8 cellular contexts compared by ENCODE assay signal in genomic region chr17:82241926-82242697, GRCh38. TPM values are rescaled to one million over a fixed set of nuclear protein-coding genes. Genes with fewer than 3 reads are reported as not detected.
DNase-seq lines count a peak whose midpoint lies in the region; TF ChIP-seq lines count a peak whose summit lies in the region.

No MANE protein-coding gene starts in this region.

- H3K27ac Mint-ChIP-seq in neural crest cell (ENCODE audit: unreplicated experiment) (no peak overlapping the region), type B pancreatic cell (no peak overlapping the region)

- H3K27me3 Mint-ChIP-seq in neural crest cell (ENCODE audit: low read depth): no peaks in the 10 kb centered on the region
- no peaks in the 10 kb centered on the region for H3K27me3 Mint-ChIP-seq in type B pancreatic cell

- H3K9me3 Mint-ChIP-seq in neural crest cell (no peaks in the 10 kb centered on the region), type B pancreatic cell (no peaks in the 10 kb centered on the region)

- DNase-seq in AG08395 (ENCODE audit: low spot score) (peak; percentile 21), Kasumi-1 (lab: John Stamatoyannopoulos, UW) (peak; percentile 72 to 81), dorsolateral prefrontal cortex (peak in 3 of 10 donors; percentile 40 to 65 (median 53)), neural crest cell (ENCODE audit: low read depth, low spot score) (no peak), glomerular visceral epithelial cell (ENCODE audit: extremely low spot score) (no peak), type B pancreatic cell (ENCODE audit: extremely low spot score, unreplicated experiment) (no peak), amniotic stem cell (lab: John Stamatoyannopoulos, UW) (no peak)
- no peak for DNase-seq in stimulated activated naive CD4-positive, alpha-beta T cell (lab: John Stamatoyannopoulos, UW)

- intact Hi-C loops in dorsolateral prefrontal cortex (cut with DNase I): loop anchor here (2.0 to 10.0 kb wide), 4 partner anchors 31 to 173 kb away; partner anchors contain the start of genes CSNK1D (in 1 of the 2), HEXD (in 1 of the 2) and OGFOD3 (in 1 of the 2)

- H3K4me1 Mint-ChIP-seq in neural crest cell: no peaks in the 10 kb centered on the region
- H3K4me1 Mint-ChIP-seq in type B pancreatic cell (ENCODE audit: unreplicated experiment): peaks cover 5% of the 10 kb centered on the region

- peak overlapping the region in 56 of 59 donors; percentile 36 to 90 (median 77) for H3K27ac ChIP-seq in dorsolateral prefrontal cortex

- H3K4me3 Mint-ChIP-seq in neural crest cell: peak overlapping the region; percentile 8
- no peak overlapping the region for H3K4me3 Mint-ChIP-seq in type B pancreatic cell

- TF ChIP-seq CTCF in dorsolateral prefrontal cortex (IDR thresholded peaks at IDR 0.05 in 54 of 56, conservative IDR thresholded peaks at IDR 0.05 in 2 of 56; ENCODE audit: low read depth in 1 of 56, partially characterized antibody in 56 of 56): no peak
- no peak for TF ChIP-seq CTCF in neural crest cell (conservative IDR thresholded peaks at IDR 0.05)
- no peak for TF ChIP-seq CTCF in type B pancreatic cell (conservative IDR thresholded peaks at IDR 0.05)

- H3K27me3 ChIP-seq in dorsolateral prefrontal cortex: no peaks in the 10 kb centered on the region

- peak overlapping the region in 15 of 59 donors; percentile 1 to 33 (median 22) for H3K4me3 ChIP-seq in dorsolateral prefrontal cortex

- H3K36me3 Mint-ChIP-seq in neural crest cell (ENCODE audit: low read depth) (peaks cover 8% of the 10 kb centered on the region), type B pancreatic cell (peaks cover 10% of the 10 kb centered on the region)

RNA-seq across cellular contexts. Expression of gene SLC16A3, which starts 13.3 kb away (rescaled TPM):
- 10 to 100 TPM in 76 of 120 experiments, 1 to 10 TPM in 44; 4.8 to 45.0 (median 12.2) TPM for total RNA-seq in dorsolateral prefrontal cortex
- total RNA-seq in neural crest cell: 1.5 and 8.6 TPM in 2 replicates
- total RNA-seq in type B pancreatic cell (ENCODE audit: low replicate concordance): 27.8 and 29.8 TPM in 2 replicates

RNA-seq across cellular contexts. Expression of gene CCDC57, which starts 29.5 kb away (rescaled TPM):
- total RNA-seq in dorsolateral prefrontal cortex: 100 to 1,000 TPM in 17 of 120 experiments, 10 to 100 TPM in 103; 38.5 to 134 (median 72.6) TPM
- 47.5 and 50.3 TPM in 2 replicates for total RNA-seq in neural crest cell
- total RNA-seq in type B pancreatic cell (ENCODE audit: low replicate concordance): 33.5 and 58.7 TPM in 2 replicates

RNA-seq across cellular contexts. Expression of gene CSNK1D, which starts 31.4 kb away (rescaled TPM):
- 100 to 1,000 TPM in 117 of 120 experiments, 10 to 100 TPM in 3; 96.2 to 160 (median 125) TPM for total RNA-seq in dorsolateral prefrontal cortex
- total RNA-seq in neural crest cell: 163 and 165 TPM in 2 replicates
- total RNA-seq in type B pancreatic cell (ENCODE audit: low replicate concordance): 176 and 184 TPM in 2 replicates

Comparison
In these comparisons a context has a peak if more than half of its experiments do, and no peak if none do; other contexts are left out.
1. DNase-seq: peak in AG08395 (single experiment) and Kasumi-1 (2 of 2); none in neural crest cell (single experiment), glomerular visceral epithelial cell (single experiment), type B pancreatic cell (single experiment), amniotic stem cell (single experiment) and stimulated activated naive CD4-positive, alpha-beta T cell (0 of 6).